ENCODE assay signal across 19 cellular contexts in the genomic region with DNA sequence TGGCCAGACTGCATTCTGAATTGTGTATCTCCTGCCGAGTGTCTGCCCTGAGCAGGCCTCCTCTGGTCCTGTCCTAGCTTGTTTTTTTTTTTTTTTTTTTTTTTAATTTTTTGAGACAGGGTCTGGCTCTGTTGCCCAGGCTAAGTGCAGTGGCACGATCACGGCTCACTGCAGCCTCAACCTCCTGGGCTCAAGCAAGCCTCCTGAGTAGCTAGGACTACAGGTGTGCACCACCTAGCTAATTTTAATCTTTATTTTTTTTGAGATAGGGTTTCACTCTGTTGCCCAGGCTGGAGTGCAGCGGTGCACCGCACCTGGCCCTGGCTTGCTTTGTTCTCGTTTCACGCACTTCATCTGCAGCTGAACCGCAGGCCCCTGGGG. TPM values are rescaled to one million over a fixed set of nuclear protein-coding genes. Genes with fewer than 3 reads are reported as not detected.
"Had no signal": no experiment of that assay in that cellular context is flagged by ENCODE, and none has a peak within 500 bp of the region (broad histone marks: within the 10 kb centered on the region; RNA-seq: fewer than 3 reads in every experiment).

No MANE protein-coding gene starts in this region.

- H3K27me3 Mint-ChIP-seq: activated naive CD8-positive, alpha-beta T cell treated with anti-CD3 and anti-CD28 coated beads for 36 hours had no signal

- DNase-seq: activated CD4-positive, alpha-beta T cell treated with anti-CD3 and anti-CD28 coated beads for 1 hour; activated CD4-positive, alpha-beta T cell treated with anti-CD3 and anti-CD28 coated beads, Interleukin-2, amount 50 U/mL, for 48 hours; activated gamma-delta T cell treated with Interleukin-2 at 50 U/mL for 16 hours; activated naive CD8-positive, alpha-beta T cell treated with anti-CD3 and anti-CD28 coated beads for 36 hours; activated T-cell treated with anti-CD3 and anti-CD28 coated beads for 4 hours; amygdala; dermis blood vessel endothelial cell; effector memory CD4-positive, alpha-beta T cell; esophagus squamous epithelium; mucosa of descending colon; naive thymus-derived CD4-positive, alpha-beta T cell; stimulated activated CD4-positive, alpha-beta T cell treated with anti-CD3 and anti-CD28 coated beads, Interleukin-12 subunit alpha, Interleukin-12 subunit beta, amount 100 ng/mL, for 4 hours; stimulated activated CD4-positive, alpha-beta T cell treated with anti-CD3 and anti-CD28 coated beads, Interleukin-1b, Interleukin-23, amount 100 ng/mL, for 48 hours; stimulated activated CD8-positive, alpha-beta memory T cell treated with anti-CD3 and anti-CD28 coated beads, Interleukin-4, amount 100 ng/mL, for 48 hours; stimulated activated naive CD4-positive, alpha-beta T cell; thyroid gland had no signal

- H3K27ac Mint-ChIP-seq: activated naive CD8-positive, alpha-beta T cell treated with anti-CD3 and anti-CD28 coated beads for 36 hours; activated T-helper 1 cell treated with anti-CD3 and anti-CD28 coated beads, Interleukin-12 subunit alpha, Interleukin-12 subunit beta, Interleukin-2, Interleukin-4 antibody, amounts not matched to agents 30 ng/mL and 10 ng/mL and 1 ng/mL, durations not matched to agents 14 hours and 24 hours and 36 hours; memory B cell had no signal

- H3K4me1 ChIP-seq: thyroid gland had no signal

- H3K27ac ChIP-seq: cardiac muscle cell, esophagus squamous epithelium, thyroid gland had no signal

- H3K36me3 Mint-ChIP-seq: activated naive CD8-positive, alpha-beta T cell treated with anti-CD3 and anti-CD28 coated beads for 36 hours had no signal

- ATAC-seq: naive thymus-derived CD4-positive, alpha-beta T cell had no signal

- H3K4me3 Mint-ChIP-seq: activated naive CD8-positive, alpha-beta T cell treated with anti-CD3 and anti-CD28 coated beads for 36 hours; activated T-helper 1 cell treated with anti-CD3 and anti-CD28 coated beads, Interleukin-12 subunit alpha, Interleukin-12 subunit beta, Interleukin-2, Interleukin-4 antibody, amounts not matched to agents 30 ng/mL and 10 ng/mL and 1 ng/mL, durations not matched to agents 14 hours and 24 hours and 36 hours; memory B cell had no signal

- H3K9me3 ChIP-seq: mucosa of descending colon, thyroid gland had no signal

- H3K9me3 Mint-ChIP-seq: activated T-helper 1 cell treated with anti-CD3 and anti-CD28 coated beads, Interleukin-12 subunit alpha, Interleukin-12 subunit beta, Interleukin-2, Interleukin-4 antibody, amounts not matched to agents 30 ng/mL and 10 ng/mL and 1 ng/mL, durations not matched to agents 14 hours and 24 hours and 36 hours had no signal

- H3K36me3 ChIP-seq: cardiac muscle cell, esophagus squamous epithelium, thyroid gland had no signal

- H3K4me3 ChIP-seq: cardiac muscle cell, esophagus squamous epithelium, mucosa of descending colon, thyroid gland had no signal

- H3K27me3 ChIP-seq: cardiac muscle cell, thyroid gland had no signal

RNA-seq across cellular contexts. Expression of gene COL26A1, which starts 23.5 kb away (rescaled TPM):
- total RNA-seq: activated naive CD8-positive, alpha-beta T cell treated with anti-CD3 and anti-CD28 coated beads for 36 hours; activated T-helper 1 cell treated with anti-CD3 and anti-CD28 coated beads, Interleukin-12 subunit alpha, Interleukin-12 subunit beta, Interleukin-2, Interleukin-4 antibody, amounts not matched to agents 30 ng/mL and 10 ng/mL and 1 ng/mL, durations not matched to agents 14 hours and 24 hours and 36 hours; dermis blood vessel endothelial cell; esophagus squamous epithelium; mucosa of descending colon; thyroid gland had no signal
- polyA plus RNA-seq: naive thymus-derived CD4-positive, alpha-beta T cell had no signal
